Comparison of ENCODE assay signal across 29 cellular contexts in genomic region chr6:8820313-8820712, GRCh38.
"Had no signal": no experiment of that assay in that cellular context is flagged by ENCODE, and none has a peak within 500 bp of the region (broad histone marks: within the 10 kb centered on the region; RNA-seq: fewer than 3 reads in every experiment).

No MANE protein-coding gene starts in this region.

- H3K9me3 Mint-ChIP-seq: nephron; stimulated activated naive B cell treated with anti-CD40 and anti-IgM and Interleukin-4, amounts not matched to agents 10 μg/mL and 1 μg/mL and 100 μg/mL, for 72 hours; stimulated activated naive CD8-positive, alpha-beta T cell treated with anti-CD3 and anti-CD28 coated beads, Interleukin-15, amount 100 ng/mL, for 72 hours had no signal

- H3K27ac ChIP-seq: neural progenitor cell, ovary, parathyroid adenoma, psoas muscle, skin epidermis, suprapubic skin, testis, tibial artery, transverse colon, upper lobe of right lung, uterus had no signal

- DNase-seq: naive thymus-derived CD4-positive, alpha-beta T cell; natural killer cell; occipital lobe; ovary; posterior cingulate gyrus; psoas muscle; right cardiac atrium; stimulated activated CD4-positive, alpha-beta T cell treated with anti-CD3 and anti-CD28 coated beads, Interleukin-15, amount 100 ng/mL, for 24 hours; stimulated activated CD4-positive, alpha-beta T cell treated with anti-CD3 and anti-CD28 coated beads, Interleukin-2, amount 100 ng/mL, for 24 hours; stimulated activated CD4-positive, alpha-beta T cell treated with anti-CD3 and anti-CD28 coated beads, Interleukin-2, amount 100 ng/mL, for 48 hours; stimulated activated CD4-positive, alpha-beta T cell treated with anti-CD3 and anti-CD28 coated beads, Interleukin-4, amount 100 ng/mL, for 24 hours; stimulated activated naive B cell treated with anti-CD40 and anti-IgM and Interleukin-4, amounts not matched to agents 10 μg/mL and 1 μg/mL and 100 μg/mL, for 72 hours; stimulated activated naive CD8-positive, alpha-beta T cell treated with anti-CD3 and anti-CD28 coated beads, Interleukin-15, amount 100 ng/mL, for 72 hours; stimulated activated naive CD8-positive, alpha-beta T cell treated with anti-CD3 and anti-CD28 coated beads, Interleukin-15, Interleukin-2, amounts not matched to agents 100 U/mL and 50 U/mL, for 24 hours; substantia nigra; testis; tibial artery; transverse colon; upper lobe of right lung; uterus had no signal

- H3K4me1 Mint-ChIP-seq: naive thymus-derived CD4-positive, alpha-beta T cell; natural killer cell; nephron; stimulated activated effector memory CD8-positive, alpha-beta T cell treated with anti-CD3 and anti-CD28 coated beads, Interleukin-12 subunit alpha, Interleukin-12 subunit beta, amount 100 ng/mL, for 72 hours; stimulated activated naive B cell treated with anti-CD40 and anti-IgM and Interleukin-4, amounts not matched to agents 10 μg/mL and 1 μg/mL and 100 μg/mL, for 72 hours; stimulated activated naive CD8-positive, alpha-beta T cell treated with anti-CD3 and anti-CD28 coated beads, Interleukin-15, amount 100 ng/mL, for 72 hours had no signal

- H3K9me3 ChIP-seq: ovary, psoas muscle, suprapubic skin, testis, tibial artery, transverse colon, upper lobe of right lung, uterus had no signal

- H3K4me1 ChIP-seq: neural progenitor cell, parathyroid adenoma, psoas muscle, suprapubic skin, testis, tibial artery, transverse colon, upper lobe of right lung, uterus had no signal

- H3K36me3 Mint-ChIP-seq: naive thymus-derived CD4-positive, alpha-beta T cell; natural killer cell; neural progenitor cell; stimulated activated effector memory CD8-positive, alpha-beta T cell treated with anti-CD3 and anti-CD28 coated beads, Interleukin-12 subunit alpha, Interleukin-12 subunit beta, amount 100 ng/mL, for 72 hours; stimulated activated naive B cell treated with anti-CD40 and anti-IgM and Interleukin-4, amounts not matched to agents 10 μg/mL and 1 μg/mL and 100 μg/mL, for 72 hours; type B pancreatic cell had no signal

- H3K36me3 ChIP-seq: neural progenitor cell, ovary, suprapubic skin, tibial artery, transverse colon, upper lobe of right lung, uterus had no signal

- ATAC-seq: naive thymus-derived CD4-positive, alpha-beta T cell; natural killer cell; psoas muscle; right cardiac atrium; sciatic nerve; stimulated activated effector memory CD8-positive, alpha-beta T cell treated with anti-CD3 and anti-CD28 coated beads, Interleukin-12 subunit alpha, Interleukin-12 subunit beta, amount 100 ng/mL, for 72 hours; stimulated activated naive B cell treated with anti-CD40 and anti-IgM and Interleukin-4, amounts not matched to agents 10 μg/mL and 1 μg/mL and 100 μg/mL, for 72 hours; stimulated activated naive CD8-positive, alpha-beta T cell treated with anti-CD3 and anti-CD28 coated beads, Interleukin-15, amount 100 ng/mL, for 72 hours; stimulated activated naive CD8-positive, alpha-beta T cell treated with anti-CD3 and anti-CD28 coated beads, Interleukin-15, Interleukin-2, amounts not matched to agents 100 U/mL and 50 U/mL, for 24 hours; upper lobe of right lung had no signal

- H3K4me3 Mint-ChIP-seq: naive thymus-derived CD4-positive, alpha-beta T cell; natural killer cell; nephron; neural progenitor cell; stimulated activated effector memory CD8-positive, alpha-beta T cell treated with anti-CD3 and anti-CD28 coated beads, Interleukin-12 subunit alpha, Interleukin-12 subunit beta, amount 100 ng/mL, for 72 hours; stimulated activated naive B cell treated with anti-CD40 and anti-IgM and Interleukin-4, amounts not matched to agents 10 μg/mL and 1 μg/mL and 100 μg/mL, for 72 hours; stimulated activated naive CD8-positive, alpha-beta T cell treated with anti-CD3 and anti-CD28 coated beads, Interleukin-15, amount 100 ng/mL, for 72 hours; type B pancreatic cell had no signal

- H2AFZ ChIP-seq: neural progenitor cell, parathyroid adenoma had no signal

- H3K9ac ChIP-seq: neural progenitor cell, parathyroid adenoma had no signal

- H3K4me2 ChIP-seq: neural progenitor cell had no signal

- H3K27me3 Mint-ChIP-seq: progenitor cell of endocrine pancreas; stimulated activated naive CD8-positive, alpha-beta T cell treated with anti-CD3 and anti-CD28 coated beads, Interleukin-15, amount 100 ng/mL, for 72 hours; type B pancreatic cell had no signal

- H3K27me3 ChIP-seq: neural progenitor cell, ovary, suprapubic skin, testis, tibial artery, transverse colon, upper lobe of right lung, uterus had no signal

- H3K79me2 ChIP-seq: parathyroid adenoma had no signal

- H3K4me3 ChIP-seq: neural progenitor cell, ovary, psoas muscle, skin epidermis, suprapubic skin, testis, tibial artery, transverse colon, upper lobe of right lung, uterus had no signal
